Comparison of ENCODE assay signal across 1 cellular context in the genomic region with DNA sequence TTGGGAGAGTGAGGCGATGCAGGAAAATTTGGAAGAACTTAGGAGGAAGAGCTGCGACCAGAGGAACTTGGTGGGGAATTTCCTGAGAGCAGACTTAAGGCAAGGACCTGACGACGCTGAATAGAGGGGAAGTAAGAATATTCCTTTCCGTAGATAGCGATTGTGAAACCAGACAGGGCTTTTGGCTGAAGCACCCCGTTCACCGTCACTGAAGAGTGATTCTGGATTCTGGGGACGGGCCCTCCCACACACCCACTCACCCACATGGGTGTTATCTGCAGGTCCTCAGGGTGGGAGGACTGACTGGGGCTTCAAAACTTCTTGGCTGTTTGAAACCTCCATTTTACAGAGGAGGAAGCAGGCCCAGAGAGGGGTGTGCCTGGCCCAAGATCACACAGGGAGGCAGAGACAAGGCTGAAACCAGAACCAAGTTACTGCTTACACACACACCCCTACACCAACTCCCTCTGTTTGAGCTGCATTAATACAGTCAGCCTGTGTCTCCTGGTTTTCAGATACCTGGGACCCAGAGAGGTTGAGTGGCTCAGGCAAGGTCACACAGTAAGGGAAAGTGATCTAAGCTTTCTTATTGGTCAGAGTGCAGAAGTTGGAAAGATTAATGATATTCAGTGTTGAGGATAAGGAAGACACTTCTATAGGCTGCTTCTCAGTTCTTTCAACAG.
A peak's percentile ranks its signal among the peaks of the same experiment; 100 is the strongest.
TF ChIP-seq lines count a peak whose summit lies in the region.

No MANE protein-coding gene starts in this region.

TF ChIP-seq in K562, 482 proteins besides CTCF, POLR2A, EP300 and RAD21 (continued from another document and continues in another):
- TF ChIP-seq ZNF407 (IDR thresholded peaks at IDR 0.05; ENCODE audit: low read depth) (no peak), HMG20B (CRISPR knock-in tag; IDR thresholded peaks at IDR 0.05) (no peak), ADNP (tag; IDR thresholded peaks at IDR 0.05) (peak; percentile 83), CCAR2 (IDR thresholded peaks at IDR 0.05; ENCODE audit: low read depth, low read length) (no peak), BRD9 (IDR thresholded peaks at IDR 0.05; ENCODE audit: low read depth, partially characterized antibody) (peak; percentile 99), RBFOX2 (IDR thresholded peaks at IDR 0.05; ENCODE audit: low read depth, low read length) (no peak), YY1 (IDR thresholded peaks at IDR 0.05; ENCODE audit: borderline replicate concordance in 1 of 3, control insufficient read depth in 1 of 3, extremely low read depth in 1 of 3, insufficient read depth in 3 of 3, insufficient read length in 1 of 3, insufficient replicate concordance in 2 of 3, low read depth in 1 of 3, low read length in 2 of 3) (peak in 1 of 3 experiments; percentile 82), ZNF311 (CRISPR knock-in tag; IDR thresholded peaks at IDR 0.05) (no peak), ZC3H11A (IDR thresholded peaks at IDR 0.05; ENCODE audit: low read depth, low read length) (no peak), ESRRA (IDR thresholded peaks at IDR 0.05; ENCODE audit: borderline replicate concordance, low read depth) (0 out of 2 replicates have a peak, but pooled peaks have one; percentile 10), ZNF589 (CRISPR knock-in tag; IDR thresholded peaks at IDR 0.05; ENCODE audit: low read depth) (no peak), NFIX (CRISPR knock-in tag; IDR thresholded peaks at IDR 0.05; ENCODE audit: low read depth) (no peak), PRPF4 (IDR thresholded peaks at IDR 0.05; ENCODE audit: insufficient read depth, low read depth, low read length, poor library complexity, severe bottlenecking) (no peak), ZBTB1 (CRISPR knock-in tag; IDR thresholded peaks at IDR 0.05; ENCODE audit: borderline replicate concordance, low read depth) (no peak), KAT7 (CRISPR knock-in tag; IDR thresholded peaks at IDR 0.05; ENCODE audit: borderline replicate concordance) (no peak), E2F1 (CRISPR knock-in tag; IDR thresholded peaks at IDR 0.05) (no peak), ZNF263 (CRISPR knock-in tag; IDR thresholded peaks at IDR 0.05; ENCODE audit: borderline replicate concordance) (peak; percentile 96), PTBP1 (IDR thresholded peaks at IDR 0.05; ENCODE audit: low read depth, low read length) (peak; percentile 91), IRF9 (tag; IDR thresholded peaks at IDR 0.05) (no peak), ZNF274 (IDR thresholded peaks at IDR 0.05; ENCODE audit: borderline replicate concordance, low read depth, low read length) (no peak), SFPQ (IDR thresholded peaks at IDR 0.05; ENCODE audit: low read depth, low read length) (no peak), SIN3B (IDR thresholded peaks at IDR 0.05; ENCODE audit: low read depth) (no peak), EHMT2 (IDR thresholded peaks at IDR 0.05) (no peak), TAF9B (IDR thresholded peaks at IDR 0.05; ENCODE audit: partially characterized antibody) (no peak), GTF2F1 (IDR thresholded peaks at IDR 0.05; ENCODE audit: low read depth, low read length) (no peak), HCFC1 (IDR thresholded peaks at IDR 0.05; ENCODE audit: low read depth, low read length) (no peak), ZNF445 (CRISPR knock-in tag; IDR thresholded peaks at IDR 0.05; ENCODE audit: low read depth) (no peak), CLOCK (CRISPR knock-in tag; IDR thresholded peaks at IDR 0.05; ENCODE audit: borderline replicate concordance) (no peak), E2F3 (CRISPR knock-in tag; IDR thresholded peaks at IDR 0.05) (no peak)
- TF ChIP-seq, protein P1, sequence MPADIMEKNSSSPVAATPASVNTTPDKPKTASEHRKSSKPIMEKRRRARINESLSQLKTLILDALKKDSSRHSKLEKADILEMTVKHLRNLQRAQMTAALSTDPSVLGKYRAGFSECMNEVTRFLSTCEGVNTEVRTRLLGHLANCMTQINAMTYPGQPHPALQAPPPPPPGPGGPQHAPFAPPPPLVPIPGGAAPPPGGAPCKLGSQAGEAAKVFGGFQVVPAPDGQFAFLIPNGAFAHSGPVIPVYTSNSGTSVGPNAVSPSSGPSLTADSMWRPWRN (IDR thresholded peaks at IDR 0.05; ENCODE audit: low read depth), result no peak
- TF ChIP-seq, protein P2, sequence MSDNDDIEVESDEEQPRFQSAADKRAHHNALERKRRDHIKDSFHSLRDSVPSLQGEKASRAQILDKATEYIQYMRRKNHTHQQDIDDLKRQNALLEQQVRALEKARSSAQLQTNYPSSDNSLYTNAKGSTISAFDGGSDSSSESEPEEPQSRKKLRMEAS (CRISPR knock-in tag; IDR thresholded peaks at IDR 0.05), result peak; percentile 83
- TF ChIP-seq, protein P3, sequence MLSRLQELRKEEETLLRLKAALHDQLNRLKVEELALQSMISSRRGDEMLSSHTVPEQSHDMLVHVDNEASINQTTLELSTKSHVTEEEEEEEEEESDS (CRISPR knock-in tag; IDR thresholded peaks at IDR 0.05), result no peak
- TF ChIP-seq, protein P4, sequence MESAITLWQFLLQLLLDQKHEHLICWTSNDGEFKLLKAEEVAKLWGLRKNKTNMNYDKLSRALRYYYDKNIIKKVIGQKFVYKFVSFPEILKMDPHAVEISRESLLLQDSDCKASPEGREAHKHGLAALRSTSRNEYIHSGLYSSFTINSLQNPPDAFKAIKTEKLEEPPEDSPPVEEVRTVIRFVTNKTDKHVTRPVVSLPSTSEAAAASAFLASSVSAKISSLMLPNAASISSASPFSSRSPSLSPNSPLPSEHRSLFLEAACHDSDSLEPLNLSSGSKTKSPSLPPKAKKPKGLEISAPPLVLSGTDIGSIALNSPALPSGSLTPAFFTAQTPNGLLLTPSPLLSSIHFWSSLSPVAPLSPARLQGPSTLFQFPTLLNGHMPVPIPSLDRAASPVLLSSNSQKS (CRISPR knock-in tag; IDR thresholded peaks at IDR 0.05), result no peak
- TF ChIP-seq, protein P5, sequence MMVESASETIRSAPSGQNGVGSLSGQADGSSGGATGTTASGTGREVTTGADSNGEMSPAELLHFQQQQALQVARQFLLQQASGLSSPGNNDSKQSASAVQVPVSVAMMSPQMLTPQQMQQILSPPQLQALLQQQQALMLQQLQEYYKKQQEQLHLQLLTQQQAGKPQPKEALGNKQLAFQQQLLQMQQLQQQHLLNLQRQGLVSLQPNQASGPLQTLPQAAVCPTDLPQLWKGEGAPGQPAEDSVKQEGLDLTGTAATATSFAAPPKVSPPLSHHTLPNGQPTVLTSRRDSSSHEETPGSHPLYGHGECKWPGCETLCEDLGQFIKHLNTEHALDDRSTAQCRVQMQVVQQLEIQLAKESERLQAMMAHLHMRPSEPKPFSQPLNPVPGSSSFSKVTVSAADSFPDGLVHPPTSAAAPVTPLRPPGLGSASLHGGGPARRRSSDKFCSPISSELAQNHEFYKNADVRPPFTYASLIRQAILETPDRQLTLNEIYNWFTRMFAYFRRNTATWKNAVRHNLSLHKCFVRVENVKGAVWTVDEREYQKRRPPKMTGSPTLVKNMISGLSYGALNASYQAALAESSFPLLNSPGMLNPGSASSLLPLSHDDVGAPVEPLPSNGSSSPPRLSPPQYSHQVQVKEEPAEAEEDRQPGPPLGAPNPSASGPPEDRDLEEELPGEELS (CRISPR knock-in tag; IDR thresholded peaks at IDR 0.05; ENCODE audit: borderline replicate concordance), result 0 out of 2 replicates have a peak, but pooled peaks have one; percentile 51
